ENCODE assay signal across 33 cellular contexts in the genomic region with DNA sequence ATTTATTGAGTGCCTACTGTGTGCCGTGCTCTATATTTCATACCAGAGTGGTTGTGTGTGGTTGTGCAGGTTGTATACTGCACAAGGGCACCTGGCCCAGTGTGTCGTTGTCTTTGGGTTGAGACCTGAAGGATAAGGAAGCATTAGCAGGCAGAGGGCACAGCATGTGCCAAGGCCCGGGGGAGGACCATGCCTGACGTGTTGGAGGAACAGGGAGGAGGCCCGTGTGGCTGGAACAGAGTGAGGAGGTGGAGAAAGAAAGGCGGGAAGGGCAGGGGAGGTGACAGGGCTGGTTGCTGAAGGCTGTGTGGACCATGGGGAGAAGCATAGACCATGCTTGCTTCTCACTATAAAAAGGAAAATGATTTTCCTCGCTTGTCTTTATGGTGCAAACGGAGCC. TPM values are rescaled to one million over a fixed set of nuclear protein-coding genes. Genes with fewer than 3 reads are reported as not detected.
"Had no signal": no experiment of that assay in that cellular context is flagged by ENCODE, and none has a peak within 500 bp of the region (broad histone marks: within the 10 kb centered on the region; RNA-seq: fewer than 3 reads in every experiment).

No MANE protein-coding gene starts in this region.

- H3K9me3 ChIP-seq: MG63 had no signal

- H3K36me3 ChIP-seq: MG63 had no signal

- H3K4me3 ChIP-seq: MG63 had no signal

- H3K27me3 ChIP-seq: MG63 had no signal

- DNase-seq: MG63, MM.1S, NCI-H1048, NCI-H1092, NCI-H1092 treated with DMSO at 0.1 percent for 48 hours, NCI-H1105, NCI-H1105 treated with DMSO at 0.1 percent for 48 hours, NCI-H1417, NCI-H1417 treated with DMSO at 0.1 percent for 48 hours, NCI-H1436, NCI-H1436 treated with DMSO at 0.1 percent for 48 hours, NCI-H146, NCI-H1694 treated with DMSO at 0.1 percent for 48 hours, NCI-H187, NCI-H187 treated with DMSO at 0.1 percent for 48 hours, NCI-H1930, NCI-H2029, NCI-H2029 treated with DMSO at 0.1 percent for 48 hours, NCI-H2081, NCI-H2081 treated with DMSO at 0.1 percent for 48 hours, NCI-H2107, NCI-H2171, NCI-H2171 treated with DMSO at 0.1 percent for 48 hours, NCI-H2227 treated with DMSO at 0.1 percent for 48 hours, NCI-H226, NCI-H345, NCI-H446, NCI-H446 treated with DMSO at 0.1 percent for 48 hours, NCI-H510A, NCI-H510A treated with DMSO at 0.1 percent for 48 hours had no signal

RNA-seq across cellular contexts. Expression of a gene that starts 26.8 kb away (rescaled TPM):
- total RNA-seq: LHCN-M2, M059J, NCI-H460 had no signal
